Comparison of ENCODE assay signal across 1 cellular context in genomic region chr19:29615891-29616425, GRCh38.
A peak's percentile ranks its signal among the peaks of the same experiment; 100 is the strongest.
TF ChIP-seq lines count a peak whose summit lies in the region.

No MANE protein-coding gene starts in this region.

TF ChIP-seq in GM12878, 131 proteins besides CTCF, POLR2A, EP300 and RAD21:
- TF ChIP-seq POLR2AphosphoS2 (IDR thresholded peaks at IDR 0.05; ENCODE audit: low read depth, low read length), result 0 out of 2 replicates have a peak, but pooled peaks have one; percentile 14
- TF ChIP-seq CUX1 (IDR thresholded peaks at IDR 0.05; ENCODE audit: insufficient replicate concordance, low read depth, low read length), result no peak
